In genomic region chr1:84700065-84700464, GRCh38 we compare ENCODE assay signal across 11 cellular contexts. TPM values are rescaled to one million over a fixed set of nuclear protein-coding genes. Genes with fewer than 3 reads are reported as not detected.
DNase-seq lines count a peak whose midpoint lies in the region; ATAC-seq, FAIRE-seq and TF ChIP-seq lines count a peak whose summit lies in the region.
"Had no signal": no experiment of that assay in that cellular context is flagged by ENCODE, and none has a peak within 500 bp of the region (broad histone marks: within the 10 kb centered on the region; RNA-seq: fewer than 3 reads in every experiment).

No MANE protein-coding gene starts in this region.

- H3K4me1 ChIP-seq in GM12878 (ENCODE audit: control insufficient read depth, insufficient read depth, low read length) = peaks cover 4% of the 10 kb centered on the region; the same call in 1 of the 2 replicates
- H3K4me1 ChIP-seq: body of pancreas, upper lobe of left lung had no signal

- no peaks in the 10 kb centered on the region for H3K36me3 Mint-ChIP-seq in activated naive CD8-positive, alpha-beta T cell treated with anti-CD3 and anti-CD28 coated beads, Interleukin-2, amount 50 U/mL, for 24 hours (ENCODE audit: low read depth)

- FAIRE-seq in GM12878 (lab: Jason Lieb, UNC) = no peak

- no peaks in the 10 kb centered on the region for H3K36me3 ChIP-seq in GM12878 (ENCODE audit: control insufficient read depth in 2 of 2, insufficient read depth in 2 of 2, low read length in 1 of 2)
- H3K36me3 ChIP-seq: upper lobe of left lung had no signal

- peak; percentile 74 for ATAC-seq in GM21447 (IDR thresholded peaks at IDR 0.05; ENCODE audit: unreplicated experiment)
- peak; percentile 73 for ATAC-seq in HG03520 (IDR thresholded peaks at IDR 0.05; ENCODE audit: unreplicated experiment)
- peak; percentile 83 for ATAC-seq in GM12878
- no peak for ATAC-seq in activated naive CD8-positive, alpha-beta T cell treated with anti-CD3 and anti-CD28 coated beads, Interleukin-2, amount 50 U/mL, for 24 hours
- ATAC-seq: body of pancreas had no signal

- POLR2A ChIA-PET in GM12878 (lab: Charles Lee) = no interaction called here

- TF ChIP-seq POLR2A in GM12878 (IDR thresholded peaks at IDR 0.05; ENCODE audit: low read depth, low read length) = no peak

- no peak for TF ChIP-seq CTCF in GM12878 (IDR thresholded peaks at IDR 0.05 in 2 of 3, conservative IDR thresholded peaks at IDR 0.05 in 1 of 3; ENCODE audit: control insufficient read depth in 2 of 3, extremely low read depth in 1 of 3, insufficient read depth in 1 of 3, low read depth in 3 of 3, low read length in 3 of 3)

- CTCF ChIA-PET in GM12878 (lab: Yijun Ruan, JAX) = interaction anchor here (0.7 to 1.7 kb wide), 6 partner anchors 8 to 47 kb away, joined by 3 to 8 read pairs (median 4); no protein-coding TSS in a partner anchor

- no peak overlapping the region for H3K27ac Mint-ChIP-seq in activated naive CD8-positive, alpha-beta T cell treated with anti-CD3 and anti-CD28 coated beads, Interleukin-2, amount 50 U/mL, for 24 hours

- H3K27me3 Mint-ChIP-seq in activated naive CD8-positive, alpha-beta T cell treated with anti-CD3 and anti-CD28 coated beads, Interleukin-2, amount 50 U/mL, for 24 hours = peaks cover 6% of the 10 kb centered on the region

- H4K20me1 ChIP-seq in GM12878 (ENCODE audit: control insufficient read depth, insufficient read depth) = no peaks in the 10 kb centered on the region

- no peak for TF ChIP-seq EP300 in GM12878 (IDR thresholded peaks at IDR 0.05; ENCODE audit: borderline replicate concordance in 1 of 2, control insufficient read depth in 1 of 2, low read depth in 2 of 2, low read length in 2 of 2)

- no peak for TF ChIP-seq RAD21 in GM12878 (IDR thresholded peaks at IDR 0.05; ENCODE audit: insufficient read depth, low read depth, low read length)

- no peak overlapping the region for H3K4me3 ChIP-seq in GM12878
- H3K4me3 ChIP-seq: body of pancreas, upper lobe of left lung had no signal

- BruUV-seq in GM12878 (replicated peaks; lab: Mats Ljungman, UMichigan) = no TSS peak

- 0% methylated on average over 1 of the region's 1 CpG for WGBS in GM12878 (ENCODE audit: insufficient coverage, insufficient replicate concordance, low lambda C conversion rate, missing lambda C conversion rate)

- RAD21 ChIA-PET in GM12878 (lab: Charles Lee; ENCODE audit: unreplicated experiment) = interaction anchor here (0.6 to 1.7 kb wide), 5 partner anchors 11 to 98 kb away, joined by 3 to 7 read pairs (median 3); no protein-coding TSS in a partner anchor

- no peaks in the 10 kb centered on the region for H3K79me2 ChIP-seq in GM12878 (ENCODE audit: control insufficient read depth, insufficient read depth, low read length)

- H3K27ac ChIP-seq in GM12878 (ENCODE audit: control insufficient read depth, insufficient read depth) = no peak overlapping the region
- H3K27ac ChIP-seq: body of pancreas, upper lobe of left lung had no signal

- SMC1A ChIA-PET in GM12878 (lab: Charles Lee; ENCODE audit: uncharacterized antibody, unreplicated experiment) = interaction anchor here (0.6 to 12.6 kb wide), 8 partner anchors 13 to 54 kb away, joined by 3 to 113 read pairs (median 6); no protein-coding TSS in a partner anchor

- H2AFZ ChIP-seq in GM12878 (ENCODE audit: control insufficient read depth, low read depth, low read length) = peak overlapping the region; percentile 77

- no peaks in the 10 kb centered on the region for H3K9me3 ChIP-seq in GM12878 (replicated peaks; ENCODE audit: control insufficient read depth, insufficient read depth, low read length)
- H3K9me3 ChIP-seq: body of pancreas, upper lobe of left lung had no signal

- no peaks in the 10 kb centered on the region; a peak in 1 of 4 replicates for H3K27me3 ChIP-seq in GM12878 (replicated peaks in 1 of 2; ENCODE audit: control insufficient read depth in 2 of 2, insufficient read depth in 2 of 2, low read length in 1 of 2)
- H3K27me3 ChIP-seq: body of pancreas, upper lobe of left lung had no signal

- intact Hi-C loops in GM12878 (cut with micrococcal nuclease; ENCODE audit: unreplicated experiment) = no loop called here

- no peak overlapping the region for H3K4me3 Mint-ChIP-seq in activated naive CD8-positive, alpha-beta T cell treated with anti-CD3 and anti-CD28 coated beads, Interleukin-2, amount 50 U/mL, for 24 hours

- peak; percentile 46 for DNase-seq in CD1c-positive myeloid dendritic cell (ENCODE audit: extremely low spot score)
- no peak for DNase-seq in GM12878 (ENCODE audit: low read depth, low spot score)
- DNase-seq in NCI-H2227 (lab: John Stamatoyannopoulos, UW; ENCODE audit: unreplicated experiment) = no peak
- DNase-seq in NCI-H1105 treated with DMSO at 0.1 percent for 48 hours (lab: John Stamatoyannopoulos, UW) = no peak
- DNase-seq in effector CD4-positive, alpha-beta T cell = no peak
- no peak for DNase-seq in activated naive CD8-positive, alpha-beta T cell treated with anti-CD3 and anti-CD28 coated beads, Interleukin-2, amount 50 U/mL, for 24 hours
- DNase-seq: activated CD4-positive, alpha-beta T cell treated with anti-CD3 and anti-CD28 coated beads, Interleukin-2, amount 50 U/mL, for 4 hours; body of pancreas; upper lobe of left lung had no signal

- in situ Hi-C loops in GM12878 (cut with MboI) = no loop called here

- H3K9ac ChIP-seq in GM12878 (ENCODE audit: control insufficient read depth, insufficient read depth, low read length) = no peak overlapping the region

- H3K9me3 Mint-ChIP-seq in activated naive CD8-positive, alpha-beta T cell treated with anti-CD3 and anti-CD28 coated beads, Interleukin-2, amount 50 U/mL, for 24 hours = no peaks in the 10 kb centered on the region

- peak overlapping the region; percentile 60; the same call in 1 of the 2 replicates for H3K4me2 ChIP-seq in GM12878 (ENCODE audit: control insufficient read depth, insufficient read depth)

- peaks cover 18% of the 10 kb centered on the region for H3K4me1 Mint-ChIP-seq in activated naive CD8-positive, alpha-beta T cell treated with anti-CD3 and anti-CD28 coated beads, Interleukin-2, amount 50 U/mL, for 24 hours

TF ChIP-seq in GM12878, 131 proteins besides CTCF, POLR2A, EP300 and RAD21 (continues in another document):
- TF ChIP-seq BHLHE40 (IDR thresholded peaks at IDR 0.05; ENCODE audit: borderline replicate concordance in 1 of 2, low read depth in 2 of 2, low read length in 1 of 2) (no peak), ZBED1 (IDR thresholded peaks at IDR 0.05; ENCODE audit: borderline replicate concordance) (no peak), ZZZ3 (IDR thresholded peaks at IDR 0.05; ENCODE audit: control insufficient read depth, insufficient read length, low read depth) (no peak), IKZF1 (conservative IDR thresholded peaks at IDR 0.05) (no peak), SREBF1 (IDR thresholded peaks at IDR 0.05; ENCODE audit: low read length) (no peak), RELB (IDR thresholded peaks at IDR 0.05; ENCODE audit: low read depth) (peak; percentile 11; the same call in 1 of the 2 replicates), MEF2A (IDR thresholded peaks at IDR 0.05; ENCODE audit: insufficient read depth, low read depth, low read length) (no peak), NFXL1 (IDR thresholded peaks at IDR 0.05; ENCODE audit: borderline replicate concordance) (no peak), SPI1 (IDR thresholded peaks at IDR 0.05; ENCODE audit: borderline replicate concordance, insufficient read depth, low read depth, low read length) (peak; percentile 31; the same call in 1 of the 2 replicates), NR2F1 (conservative IDR thresholded peaks at IDR 0.05) (no peak)

RNA-seq across cellular contexts. Expression of gene SSX2IP, which starts 9.8 kb away (rescaled TPM):
- 13.3 and 15.2 TPM in 2 replicates for total RNA-seq in GM12878 (2013; cell fraction: nucleolus; rRNA removed)
- total RNA-seq in GM12878 (2014; rRNA removed) = 7.6 and 8.5 TPM in 2 replicates
- total RNA-seq in GM12878 (2014; rRNA removed; fragmentation: Illumina TruSeq; extraction: Trizol) = 14.0 and 14.6 TPM in 2 replicates
- total RNA-seq in GM12878 (2021) = 11.8 and 13.8 TPM in 2 replicates
- polyA plus RNA-seq in GM12878 (2011; ENCODE audit: low read depth) = 1.8 TPM
- polyA plus RNA-seq in GM12878 (2011; rRNA removed) = 8.4 and 13.6 TPM in 2 replicates
- 1.7 and 2.4 TPM in 2 replicates for polyA plus RNA-seq in GM12878 (2011; cell fraction: cytosol; rRNA removed)
- polyA plus RNA-seq in GM12878 (2011; cell fraction: nucleus; rRNA removed) = 6.7 and 7.4 TPM in 2 replicates
- polyA plus RNA-seq in GM12878 (2012) = 3.6 and 3.7 TPM in 2 replicates
- 12.3 and 14.5 TPM in 2 replicates for polyA plus RNA-seq in GM12878 (2014; fragmentation: Illumina TruSeq; extraction: Trizol)
- polyA plus RNA-seq in GM12878 (2014; fragmentation: Nextera tagmentation; extraction: Ambion mirVana) = 1 to 10 TPM; 3.3 to 3.9 TPM
- 5.9 and 7.9 TPM in 2 replicates for polyA plus RNA-seq in GM12878 (2014; rRNA removed)
- 10 to 100 TPM; 12.8 TPM for polyA plus RNA-seq in GM12878 (2016; fragmentation: Nextera tagmentation; extraction: Ambion mirVana)
- polyA minus RNA-seq in GM12878 (2011; rRNA and poly(A)+ RNA removed) = 3.2 and 6.9 TPM in 2 replicates
- polyA minus RNA-seq in GM12878 (2011; cell fraction: cytosol; rRNA and poly(A)+ RNA removed) = 1.3 and 2.9 TPM in 2 replicates
- 6.2 and 10.2 TPM in 2 replicates for polyA minus RNA-seq in GM12878 (2011; cell fraction: nucleus; rRNA and poly(A)+ RNA removed)
